Comparison of ENCODE assay signal across 8 cellular contexts in genomic region chr4:30720021-30720655, GRCh38. TPM values are rescaled to one million over a fixed set of nuclear protein-coding genes. Genes with fewer than 3 reads are reported as not detected.
A peak's percentile ranks its signal among the peaks of the same experiment; 100 is the strongest.
DNase-seq lines count a peak whose midpoint lies in the region; ATAC-seq and TF ChIP-seq lines count a peak whose summit lies in the region.

TSS of gene PCDH7 (plus strand) at chr4:30720369. CDS start at chr4:30721423, 1,054 bp downstream.

- peak within 1 kb of the TSS; percentile 85 for H4K91ac ChIP-seq in IMR-90 (ENCODE audit: insufficient read depth, low read depth, low read length)

- H3K4me1 Mint-ChIP-seq in activated naive CD8-positive, alpha-beta T cell treated with anti-CD3 and anti-CD28 coated beads, Interleukin-2, amount 10 ng/mL, durations not matched to agents 7 days and 5 days, result peaks cover 20% of the 10 kb centered on the region
- H3K4me1 Mint-ChIP-seq in osteocyte (ENCODE audit: unreplicated experiment), result peaks cover 18% of the 10 kb centered on the region

- peaks cover 45% of the 10 kb centered on the region for H3K27me3 Mint-ChIP-seq in activated naive CD8-positive, alpha-beta T cell treated with anti-CD3 and anti-CD28 coated beads, Interleukin-2, amount 10 ng/mL, durations not matched to agents 7 days and 5 days
- H3K27me3 Mint-ChIP-seq in osteocyte (ENCODE audit: unreplicated experiment), result no peaks in the 10 kb centered on the region

- peaks cover 1% of the 10 kb centered on the region for H3K9me3 Mint-ChIP-seq in activated naive CD8-positive, alpha-beta T cell treated with anti-CD3 and anti-CD28 coated beads, Interleukin-2, amount 10 ng/mL, durations not matched to agents 7 days and 5 days
- no peaks in the 10 kb centered on the region for H3K9me3 Mint-ChIP-seq in osteocyte (ENCODE audit: unreplicated experiment)

- CTCF ChIA-PET in IMR-90 (lab: Yijun Ruan, JAX), result interaction anchor here (1.0 kb wide), 1 partner anchor 327 kb away, joined by 3 read pairs; no protein-coding TSS in a partner anchor

- H2AK5ac ChIP-seq in IMR-90 (ENCODE audit: low read depth, low read length), result no peak within 1 kb of the TSS

- TF ChIP-seq POLR2A in IMR-90 (IDR thresholded peaks at IDR 0.05; ENCODE audit: low read depth, low read length), result no peak

- TF ChIP-seq CTCF in IMR-90 (conservative IDR thresholded peaks at IDR 0.05; ENCODE audit: low read depth, low read length), result no peak
- no peak for TF ChIP-seq CTCF in heart right ventricle (IDR thresholded peaks at IDR 0.05)
- no peak for TF ChIP-seq CTCF in osteocyte (IDR thresholded peaks at IDR 0.05)

- H3K27ac ChIP-seq in IMR-90 (ENCODE audit: insufficient read depth, low read length) (peak within 1 kb of the TSS; percentile 45), heart right ventricle (peak within 1 kb of the TSS in 9 of 10 donors; percentile 32 to 87 (median 72))

- H3K4me3 ChIP-seq in IMR-90 (ENCODE audit: insufficient read depth, low read depth, low read length), result peak within 1 kb of the TSS; percentile 78
- peak within 1 kb of the TSS; percentile 30 to 79 (median 58) for H3K4me3 ChIP-seq in heart right ventricle

- peak within 1 kb of the TSS; percentile 70 for H3K14ac ChIP-seq in IMR-90 (replicated peaks; ENCODE audit: low read depth, low read length)

- H3K27me3 ChIP-seq in IMR-90 (ENCODE audit: control insufficient read depth, insufficient read depth, low read length) (no peaks in the 10 kb centered on the region; the same call in 1 of the 2 replicates), heart right ventricle (peaks cover 0 to 79% (median 63%) of the 10 kb centered on the region in 7 donors)

- DNase-seq in Caki2 (ENCODE audit: low read depth) (peak; percentile 86), IMR-90 (peak; percentile 73), heart right ventricle (peak; percentile 23 to 24), osteocyte (ENCODE audit: extremely low spot score, unreplicated experiment) (no peak), NCI-H774 (lab: John Stamatoyannopoulos, UW) (no peak)
- no peak for DNase-seq in activated naive CD8-positive, alpha-beta T cell treated with anti-CD3 and anti-CD28 coated beads, Interleukin-2, amount 10 ng/mL, durations not matched to agents 7 days and 5 days

- peak within 1 kb of the TSS; percentile 23; the same call in 1 of the 3 replicates for H2BK15ac ChIP-seq in IMR-90 (ENCODE audit: low read depth, low read length)

- peaks cover 13% of the 10 kb centered on the region; the same call in 1 of the 2 replicates for H4K20me1 ChIP-seq in IMR-90 (ENCODE audit: insufficient read depth, low read length)

- peak within 1 kb of the TSS; percentile 76 for H3K4ac ChIP-seq in IMR-90 (ENCODE audit: low read depth, low read length)

- H3K4me3 Mint-ChIP-seq in activated naive CD8-positive, alpha-beta T cell treated with anti-CD3 and anti-CD28 coated beads, Interleukin-2, amount 10 ng/mL, durations not matched to agents 7 days and 5 days, result peak within 1 kb of the TSS; percentile 57
- H3K4me3 Mint-ChIP-seq in osteocyte (ENCODE audit: unreplicated experiment), result peak within 1 kb of the TSS; percentile 100

- H4K5ac ChIP-seq in IMR-90 (ENCODE audit: low read depth, low read length), result no peak within 1 kb of the TSS

- peaks cover 4 to 23% of the 10 kb centered on the region in 2 experiments for H3K79me1 ChIP-seq in IMR-90 (ENCODE audit: low read depth in 1 of 2, low read length in 2 of 2)

- H3K9me3 ChIP-seq in IMR-90 (ENCODE audit: control insufficient read depth, insufficient read depth, low read length) (no peaks in the 10 kb centered on the region), heart right ventricle (no peaks in the 10 kb centered on the region)

- H3K18ac ChIP-seq in IMR-90 (ENCODE audit: low read depth, low read length), result peak within 1 kb of the TSS; percentile 17

- in situ Hi-C loops in Caki2 (cut with HindIII; ENCODE audit: low pct_unique_long_range_greater_than_20kb, low sequenced_read_pairs), result no loop called here
- in situ Hi-C loops in IMR-90 (cut with MboI; ENCODE audit: low sequenced_read_pairs), result no loop called here

- peak within 1 kb of the TSS; percentile 83 for H3K27ac Mint-ChIP-seq in activated naive CD8-positive, alpha-beta T cell treated with anti-CD3 and anti-CD28 coated beads, Interleukin-2, amount 10 ng/mL, durations not matched to agents 7 days and 5 days
- H3K27ac Mint-ChIP-seq in osteocyte (ENCODE audit: unreplicated experiment), result peak within 1 kb of the TSS; percentile 98

- H2BK20ac ChIP-seq in IMR-90 (ENCODE audit: low read depth, low read length), result 0 out of 2 replicates have a peak within 1 kb of the TSS, but pooled peaks have one; percentile 79

- dilution Hi-C loops in IMR-90 (cut with HindIII; ENCODE audit: low sequenced_read_pairs, unreplicated experiment), result no loop called here

- H3K36me3 Mint-ChIP-seq in activated naive CD8-positive, alpha-beta T cell treated with anti-CD3 and anti-CD28 coated beads, Interleukin-2, amount 10 ng/mL, durations not matched to agents 7 days and 5 days, result peaks cover 5% of the 10 kb centered on the region
- H3K36me3 Mint-ChIP-seq in osteocyte (ENCODE audit: unreplicated experiment), result peaks cover 19% of the 10 kb centered on the region

- H3K9ac ChIP-seq in IMR-90 (ENCODE audit: low read depth, low read length), result peak within 1 kb of the TSS; percentile 53

- BruUV-seq in IMR-90 (replicated peaks; lab: Mats Ljungman, UMichigan), result no TSS peak

- POLR2A ChIA-PET in IMR-90 (lab: Charles Lee; ENCODE audit: unreplicated experiment), result interaction anchor here (0.6 kb wide), 1 partner anchor 368 kb away, joined by 5 read pairs; no protein-coding TSS in a partner anchor
- POLR2A ChIA-PET in activated naive CD8-positive, alpha-beta T cell treated with anti-CD3 and anti-CD28 coated beads, Interleukin-2, amount 10 ng/mL, durations not matched to agents 7 days and 5 days (lab: Charles Lee), result no interaction called here

- 0% methylated on average over 14 of the region's 43 CpGs; no CpG with 5 or more reads in 1 of the 2 experiments for WGBS in IMR-90 (ENCODE audit: extremely low coverage in 2 of 2, insufficient read length in 1 of 2), 2 experiments
- 1% methylated on average over 43 of the region's 43 CpGs for WGBS in heart right ventricle, 2 donors

- H2BK120ac ChIP-seq in IMR-90 (ENCODE audit: low read depth, low read length), result peak within 1 kb of the TSS; percentile 66

- peak within 1 kb of the TSS; percentile 89 for H3K56ac ChIP-seq in IMR-90 (ENCODE audit: extremely low read depth, insufficient read depth, low read length)

- H2AFZ ChIP-seq in IMR-90 (replicated peaks; ENCODE audit: low read length, poor library complexity), result peak within 1 kb of the TSS; percentile 93

- peak within 1 kb of the TSS; percentile 48 to 51 for H4K8ac ChIP-seq in IMR-90 (ENCODE audit: low read depth in 2 of 2, low read length in 2 of 2)

- peak within 1 kb of the TSS; percentile 92 for H3K23ac ChIP-seq in IMR-90 (ENCODE audit: low read depth, low read length)

- peak within 1 kb of the TSS; percentile 68 for H2BK5ac ChIP-seq in IMR-90 (ENCODE audit: low read depth, low read length, poor library complexity, severe bottlenecking)

- no peaks in the 10 kb centered on the region for H3K36me3 ChIP-seq in IMR-90 (ENCODE audit: control insufficient read depth, insufficient read depth, low read length)
- H3K36me3 ChIP-seq in heart right ventricle, result no peaks in the 10 kb centered on the region

- no peak for TF ChIP-seq RAD21 in IMR-90 (IDR thresholded peaks at IDR 0.05; ENCODE audit: low read length)

- peak; percentile 24 for ATAC-seq in IMR-90 (ENCODE audit: low read depth)
- no peak for ATAC-seq in activated naive CD8-positive, alpha-beta T cell treated with anti-CD3 and anti-CD28 coated beads, Interleukin-2, amount 10 ng/mL, durations not matched to agents 7 days and 5 days (ENCODE audit: low read depth)
- ATAC-seq in heart right ventricle, result peak; percentile 9 to 65 (median 44)
- ATAC-seq in HG02610 (IDR thresholded peaks at IDR 0.05; ENCODE audit: unreplicated experiment), result no peak
- no peak for ATAC-seq in GM21619 (IDR thresholded peaks at IDR 0.05; ENCODE audit: unreplicated experiment)

- H3K9me1 ChIP-seq in IMR-90 (ENCODE audit: insufficient read depth, low read length), result 0 out of 2 replicates have a peak, but pooled peaks cover 5% of the 10 kb centered on the region

- intact Hi-C loops in IMR-90 (cut with micrococcal nuclease), result loop anchor here (5.0 kb wide), 3 partner anchors 37 to 227 kb away; no protein-coding TSS in a partner anchor
- intact Hi-C loops in heart right ventricle (cut with DNase I), result loop anchor here in 2 of 10 donors (5.0 to 10.0 kb wide), 2 partner anchors 302 to 305 kb away; no protein-coding TSS in a partner anchor

- H2AK9ac ChIP-seq in IMR-90 (replicated peaks; ENCODE audit: low read depth, low read length, poor library complexity), result peak within 1 kb of the TSS; percentile 79

- H3K4me1 ChIP-seq in IMR-90 (ENCODE audit: control insufficient read depth, insufficient read depth, low read length) (peaks cover 2% of the 10 kb centered on the region; the same call in 1 of the 2 replicates), heart right ventricle (peaks cover 0 to 45% (median 26%) of the 10 kb centered on the region in 9 donors)

- peak within 1 kb of the TSS; percentile 87 for H3K4me2 ChIP-seq in IMR-90 (ENCODE audit: low read depth, low read length)

TF ChIP-seq in IMR-90, 13 proteins besides CTCF, POLR2A, EP300 and RAD21:
- no peak for TF ChIP-seq RFX5 (IDR thresholded peaks at IDR 0.05; ENCODE audit: low read depth, low read length)
- peak; percentile 35; the same call in 1 of the 2 replicates for TF ChIP-seq MAZ (IDR thresholded peaks at IDR 0.05; ENCODE audit: borderline replicate concordance, low read depth, low read length)

RNA-seq across cellular contexts. Expression of gene PCDH7, which starts in this region (rescaled TPM):
- total RNA-seq in Caki2 (2014; rRNA removed; shearing (Covaris generic); ENCODE audit: low replicate concordance), result 38.1 and 39.9 TPM in 2 replicates
- total RNA-seq in IMR-90 (2012; rRNA removed), result 42.8 and 44.1 TPM in 2 replicates
- polyA plus RNA-seq in IMR-90 (2012; rRNA removed), result 26.5 and 27.8 TPM in 2 replicates
- 11.3 and 18.3 TPM in 2 replicates for polyA plus RNA-seq in IMR-90 (2012; cell fraction: cytosol; rRNA removed)
- 12.4 and 13.8 TPM in 2 replicates for polyA plus RNA-seq in IMR-90 (2012; cell fraction: nucleus; rRNA removed; ENCODE audit: low replicate concordance)
- not detected for total RNA-seq in activated naive CD8-positive, alpha-beta T cell treated with anti-CD3 and anti-CD28 coated beads, Interleukin-2, amount 10 ng/mL, durations not matched to agents 7 days and 5 days
- total RNA-seq in heart right ventricle, result 100 to 1,000 TPM in 4 of 10 donors, 10 to 100 TPM in 6; 13.4 to 164 (median 78.6) TPM
- 10 to 100 TPM in 1 of 2 donors, 1 to 10 TPM in 1; 9.4 to 12.2 TPM for polyA plus RNA-seq in heart right ventricle
- 139 and 147 TPM in 2 replicates for total RNA-seq in osteocyte

Comparison
In these comparisons a context has a peak if more than half of its experiments do, and no peak if none do; other contexts are left out.
1. RNA of gene PCDH7 (total RNA-seq): 139 to 147 TPM in osteocyte, 13.4 to 164 TPM in heart right ventricle, 42.8 to 44.1 TPM in IMR-90 and 38.1 to 39.9 TPM in Caki2; not detected in activated naive CD8-positive, alpha-beta T cell treated with anti-CD3 and anti-CD28 coated beads, Interleukin-2, amount 10 ng/mL, durations not matched to agents 7 days and 5 days; every median in the first group is over 10 times any median in the second.
2. DNase-seq: peak in Caki2 (single experiment), IMR-90 (single experiment) and heart right ventricle (2 of 2); none in activated naive CD8-positive, alpha-beta T cell treated with anti-CD3 and anti-CD28 coated beads, Interleukin-2, amount 10 ng/mL, durations not matched to agents 7 days and 5 days (single experiment), osteocyte (single experiment) and NCI-H774 (single experiment).
3. ATAC-seq: peak in IMR-90 (single experiment) and heart right ventricle (8 of 8); none in activated naive CD8-positive, alpha-beta T cell treated with anti-CD3 and anti-CD28 coated beads, Interleukin-2, amount 10 ng/mL, durations not matched to agents 7 days and 5 days (single experiment), HG02610 (single experiment) and GM21619 (single experiment).